13 cellular contexts compared by ENCODE assay signal in genomic region chr2:238601433-238602222, GRCh38.
DNase-seq lines count a peak whose midpoint lies in the region; ATAC-seq, FAIRE-seq and TF ChIP-seq lines count a peak whose summit lies in the region.
"Had no signal": no experiment of that assay in that cellular context is flagged by ENCODE, and none has a peak within 500 bp of the region (broad histone marks: within the 10 kb centered on the region; RNA-seq: fewer than 3 reads in every experiment).

No MANE protein-coding gene starts in this region.

- 80% methylated on average over 10 of the region's 11 CpGs; no CpG with 5 or more reads in 1 of the 2 experiments for WGBS in H1 (ENCODE audit: extremely low coverage in 1 of 2, insufficient coverage in 1 of 2, insufficient read length in 1 of 2, insufficient replicate concordance in 2 of 2, low coverage in 1 of 2, low lambda C conversion rate in 2 of 2, missing lambda C conversion rate in 1 of 2), 2 experiments
- 48 to 70% methylated on average over 11 of the region's 11 CpGs for WGBS in lung, 2 donors

- H3K9me3 ChIP-seq in H1 (ENCODE audit: insufficient read depth in 2 of 2, low read depth in 1 of 2, low read length in 1 of 2) (no peaks in the 10 kb centered on the region), lung (ENCODE audit: control insufficient read depth in 2 of 2, insufficient read depth in 1 of 2, low read length in 1 of 2) (no peaks in the 10 kb centered on the region), thoracic aorta (no peaks in the 10 kb centered on the region)
- H3K9me3 ChIP-seq: Caco-2 had no signal

- no peak overlapping the region for H2AK5ac ChIP-seq in H1 (ENCODE audit: low read depth, low read length)

- no peak overlapping the region for H2BK120ac ChIP-seq in H1 (replicated peaks; ENCODE audit: low read depth, low read length)

- H3K23me2 ChIP-seq in H1 (ENCODE audit: low read depth, low read length), result no peaks in the 10 kb centered on the region

- ATAC-seq in lung (ENCODE audit: insufficient read depth, low FRiP score) (peak; percentile 55), thoracic aorta (ENCODE audit: insufficient number of reproducible peaks, low FRiP score, low read depth) (peak; percentile 7)
- ATAC-seq: WTC11 had no signal

- H3K4me1 ChIP-seq in H1 (replicated peaks in 1 of 4; ENCODE audit: control insufficient read depth in 3 of 4, insufficient read depth in 4 of 4, low read length in 3 of 4), result no peaks in the 10 kb centered on the region
- H3K4me1 ChIP-seq in lung (ENCODE audit: control insufficient read depth in 2 of 2, insufficient read depth in 2 of 2, low read length in 2 of 2), result peaks cover 9 to 26% of the 10 kb centered on the region in 2 donors
- peaks cover 25 to 46% of the 10 kb centered on the region in 2 donors for H3K4me1 ChIP-seq in thoracic aorta (ENCODE audit: control insufficient read depth in 1 of 2, low read depth in 2 of 2)
- H3K4me1 ChIP-seq: Caco-2 had no signal

- H2BK5ac ChIP-seq in H1 (ENCODE audit: low read depth, low read length), result no peak overlapping the region

- peak; percentile 7 for DNase-seq in HFF-Myc (ENCODE audit: extremely low read depth, low read depth)
- no peak for DNase-seq in H1 (ENCODE audit: low read depth in 1 of 2, low spot score in 2 of 2)
- DNase-seq in lung (ENCODE audit: low spot score), result no peak
- DNase-seq in thoracic aorta (ENCODE audit: low spot score), result peak; percentile 26
- no peak for DNase-seq in NCI-H82 treated with DMSO at 0.1 percent for 48 hours (lab: John Stamatoyannopoulos, UW; ENCODE audit: unreplicated experiment)
- no peak for DNase-seq in NCI-H146 treated with DMSO at 0.1 percent for 48 hours (lab: John Stamatoyannopoulos, UW; ENCODE audit: unreplicated experiment)
- no peak for DNase-seq in stimulated activated CD4-positive, alpha-beta T cell treated with anti-CD3 and anti-CD28 coated beads, Interleukin-12 subunit alpha, Interleukin-12 subunit beta, amount 100 ng/mL, for 4 hours
- DNase-seq in stimulated activated CD4-positive, alpha-beta T cell treated with anti-CD3 and anti-CD28 coated beads, Interleukin-2, amount 100 ng/mL, for 24 hours, result no peak
- DNase-seq: brain microvascular endothelial cell, Caco-2, HFFc6, NCI-H345 had no signal

- H4K5ac ChIP-seq in H1 (ENCODE audit: insufficient read length, low read depth, low read length), result no peak overlapping the region

- H2AFZ ChIP-seq in H1 (ENCODE audit: low read length), result no peak overlapping the region

- H3K79me2 ChIP-seq in H1 (ENCODE audit: control insufficient read depth in 1 of 2, insufficient read depth in 2 of 2, low read length in 2 of 2), result no peaks in the 10 kb centered on the region

- FAIRE-seq in H1 (lab: Jason Lieb, UNC), result no peak

- H3K79me1 ChIP-seq in H1 (ENCODE audit: low read depth, low read length), result no peaks in the 10 kb centered on the region

- no peaks in the 10 kb centered on the region for H4K20me1 ChIP-seq in H1 (replicated peaks in 1 of 2; ENCODE audit: control insufficient read depth in 1 of 2, insufficient read depth in 2 of 2, low read length in 2 of 2)

- H3K4me2 ChIP-seq in H1 (ENCODE audit: insufficient read depth in 1 of 2, low read depth in 2 of 2, low read length in 2 of 2), result no peak overlapping the region

- H4K91ac ChIP-seq in H1 (replicated peaks; ENCODE audit: insufficient read length, low read length), result no peak overlapping the region

- CTCF ChIA-PET in H1 (lab: Charles Lee; ENCODE audit: partially characterized antibody), result no interaction called here

- H2BK15ac ChIP-seq in H1 (ENCODE audit: low read length), result no peak overlapping the region

- no peak overlapping the region for H2BK20ac ChIP-seq in H1 (ENCODE audit: low read length)

- POLR2A ChIA-PET in H1 (lab: Charles Lee; ENCODE audit: partially characterized antibody), result no interaction called here

- TF ChIP-seq EP300 in H1 (IDR thresholded peaks at IDR 0.05; ENCODE audit: borderline replicate concordance in 1 of 2, low read depth in 2 of 2, low read length in 2 of 2), result no peak

- TF ChIP-seq CTCF in HFF-Myc (IDR thresholded peaks at IDR 0.05; ENCODE audit: low read depth, low read length, missing control alignments) (no peak), H1 (IDR thresholded peaks at IDR 0.05; ENCODE audit: control extremely low read depth in 1 of 3, insufficient read depth in 1 of 3, low read depth in 1 of 3, low read length in 3 of 3) (no peak), lung (IDR thresholded peaks at IDR 0.05; ENCODE audit: control extremely low read depth, extremely low read depth) (no peak), thoracic aorta (IDR thresholded peaks at IDR 0.05) (no peak)

- no peak overlapping the region for H3K56ac ChIP-seq in H1 (replicated peaks; ENCODE audit: insufficient read length, low read depth, low read length)

- H3K9ac ChIP-seq in H1 (replicated peaks in 1 of 4; ENCODE audit: extremely low read depth in 1 of 4, low read depth in 3 of 4, low read length in 3 of 4), result no peak overlapping the region

- H3K27ac ChIP-seq in H1 (ENCODE audit: low read depth, low read length), result no peak overlapping the region
- peak overlapping the region; percentile 48 to 84 for H3K27ac ChIP-seq in lung (ENCODE audit: low read depth in 1 of 2, low read length in 1 of 2)
- peak overlapping the region; percentile 66 to 85 for H3K27ac ChIP-seq in thoracic aorta
- H3K27ac ChIP-seq: brain microvascular endothelial cell had no signal

- TF ChIP-seq POLR2A in H1 (IDR thresholded peaks at IDR 0.05; ENCODE audit: control extremely low read depth in 1 of 2, low read depth in 2 of 2, low read length in 2 of 2), result no peak

- H2BK12ac ChIP-seq in H1 (ENCODE audit: low read depth, low read length), result no peak overlapping the region

- H3K18ac ChIP-seq in H1 (ENCODE audit: extremely low read depth, low read length), result no peak overlapping the region

- H3K4ac ChIP-seq in H1 (replicated peaks; ENCODE audit: insufficient read length, low read depth, low read length), result no peak overlapping the region

- no peak overlapping the region for H3K14ac ChIP-seq in H1 (ENCODE audit: insufficient read length)

- H3K23ac ChIP-seq in H1 (ENCODE audit: insufficient read length), result no peak overlapping the region

- H3K36me3 ChIP-seq in H1 (ENCODE audit: control insufficient read depth in 2 of 4, insufficient read depth in 4 of 4, low read length in 3 of 4) (no peaks in the 10 kb centered on the region), lung (ENCODE audit: control insufficient read depth in 2 of 2, insufficient read depth in 2 of 2, low read length in 2 of 2) (no peaks in the 10 kb centered on the region), thoracic aorta (no peaks in the 10 kb centered on the region)
- H3K36me3 ChIP-seq: brain microvascular endothelial cell had no signal

- H3K4me3 ChIP-seq in HFF-Myc (replicated peaks; ENCODE audit: low read depth, low read length) (no peak overlapping the region), H1 (ENCODE audit: extremely low read depth in 1 of 4, insufficient read depth in 2 of 4, low read depth in 3 of 4, low read length in 4 of 4) (no peak overlapping the region), lung (no peak overlapping the region), thoracic aorta (no peak overlapping the region)

- no peaks in the 10 kb centered on the region for H3K27me3 ChIP-seq in H1 (replicated peaks in 1 of 4; ENCODE audit: control insufficient read depth in 3 of 4, extremely low read depth in 1 of 4, insufficient read depth in 3 of 4, low read length in 3 of 4)
- no peaks in the 10 kb centered on the region for H3K27me3 ChIP-seq in lung (ENCODE audit: control insufficient read depth, insufficient read depth)
- H3K27me3 ChIP-seq in thoracic aorta (replicated peaks; ENCODE audit: insufficient read depth), result no peaks in the 10 kb centered on the region
- H3K27me3 ChIP-seq: brain microvascular endothelial cell had no signal

- TF ChIP-seq RAD21 in H1 (IDR thresholded peaks at IDR 0.05 in 1 of 2, conservative IDR thresholded peaks at IDR 0.05 in 1 of 2; ENCODE audit: low read depth in 2 of 2, low read length in 2 of 2), result no peak

- H4K8ac ChIP-seq in H1 (ENCODE audit: extremely low read depth, insufficient read depth, low read length), result peak overlapping the region; percentile 71

TF ChIP-seq in H1, 55 proteins besides CTCF, POLR2A, EP300 and RAD21:
- TF ChIP-seq SIX5 (IDR thresholded peaks at IDR 0.05; ENCODE audit: low read depth, low read length), result no peak
- TF ChIP-seq YY1 (IDR thresholded peaks at IDR 0.05; ENCODE audit: low read depth, low read length), result no peak
- no peak for TF ChIP-seq CHD2 (IDR thresholded peaks at IDR 0.05; ENCODE audit: low read length)
- TF ChIP-seq EGR1 (IDR thresholded peaks at IDR 0.05; ENCODE audit: borderline replicate concordance, low read depth, low read length), result no peak
- no peak for TF ChIP-seq EZH2 (IDR thresholded peaks at IDR 0.05; ENCODE audit: low read depth, low read length, severe bottlenecking)
- no peak for TF ChIP-seq NANOG (IDR thresholded peaks at IDR 0.05; ENCODE audit: insufficient read depth, low read depth, low read length, poor library complexity, severe bottlenecking)
- no peak for TF ChIP-seq RXRA (IDR thresholded peaks at IDR 0.05; ENCODE audit: insufficient read depth, low read depth, low read length)
- no peak for TF ChIP-seq CBX5 (IDR thresholded peaks at IDR 0.05; ENCODE audit: low read depth, low read length)
- TF ChIP-seq POU5F1 (IDR thresholded peaks at IDR 0.05; ENCODE audit: low read depth, low read length), result no peak
- no peak for TF ChIP-seq ASH2L (IDR thresholded peaks at IDR 0.05; ENCODE audit: low read length)
- TF ChIP-seq KDM5A (IDR thresholded peaks at IDR 0.05; ENCODE audit: low read length), result no peak
- TF ChIP-seq CEBPB (IDR thresholded peaks at IDR 0.05; ENCODE audit: low read depth, low read length), result no peak
- TF ChIP-seq CBX8 (IDR thresholded peaks at IDR 0.05; ENCODE audit: borderline replicate concordance, low read depth, low read length), result no peak
- TF ChIP-seq SAP30 (IDR thresholded peaks at IDR 0.05; ENCODE audit: insufficient read depth, insufficient replicate concordance, low read length), result no peak
- no peak for TF ChIP-seq BRCA1 (IDR thresholded peaks at IDR 0.05; ENCODE audit: low read depth, low read length)
- no peak for TF ChIP-seq SIRT6 (IDR thresholded peaks at IDR 0.05; ENCODE audit: low read length)

Comparison
In these comparisons a context has a peak if more than half of its experiments do, and no peak if none do; other contexts are left out.
1. DNase-seq: peak in HFF-Myc (single experiment) and thoracic aorta (single experiment); none in H1 (0 of 2), lung (single experiment), NCI-H82 treated with DMSO at 0.1 percent for 48 hours (single experiment), NCI-H146 treated with DMSO at 0.1 percent for 48 hours (single experiment), stimulated activated CD4-positive, alpha-beta T cell treated with anti-CD3 and anti-CD28 coated beads, Interleukin-12 subunit alpha, Interleukin-12 subunit beta, amount 100 ng/mL, for 4 hours (single experiment) and stimulated activated CD4-positive, alpha-beta T cell treated with anti-CD3 and anti-CD28 coated beads, Interleukin-2, amount 100 ng/mL, for 24 hours (0 of 2).